Comparison of ENCODE assay signal across 8 cellular contexts in the genomic region with DNA sequence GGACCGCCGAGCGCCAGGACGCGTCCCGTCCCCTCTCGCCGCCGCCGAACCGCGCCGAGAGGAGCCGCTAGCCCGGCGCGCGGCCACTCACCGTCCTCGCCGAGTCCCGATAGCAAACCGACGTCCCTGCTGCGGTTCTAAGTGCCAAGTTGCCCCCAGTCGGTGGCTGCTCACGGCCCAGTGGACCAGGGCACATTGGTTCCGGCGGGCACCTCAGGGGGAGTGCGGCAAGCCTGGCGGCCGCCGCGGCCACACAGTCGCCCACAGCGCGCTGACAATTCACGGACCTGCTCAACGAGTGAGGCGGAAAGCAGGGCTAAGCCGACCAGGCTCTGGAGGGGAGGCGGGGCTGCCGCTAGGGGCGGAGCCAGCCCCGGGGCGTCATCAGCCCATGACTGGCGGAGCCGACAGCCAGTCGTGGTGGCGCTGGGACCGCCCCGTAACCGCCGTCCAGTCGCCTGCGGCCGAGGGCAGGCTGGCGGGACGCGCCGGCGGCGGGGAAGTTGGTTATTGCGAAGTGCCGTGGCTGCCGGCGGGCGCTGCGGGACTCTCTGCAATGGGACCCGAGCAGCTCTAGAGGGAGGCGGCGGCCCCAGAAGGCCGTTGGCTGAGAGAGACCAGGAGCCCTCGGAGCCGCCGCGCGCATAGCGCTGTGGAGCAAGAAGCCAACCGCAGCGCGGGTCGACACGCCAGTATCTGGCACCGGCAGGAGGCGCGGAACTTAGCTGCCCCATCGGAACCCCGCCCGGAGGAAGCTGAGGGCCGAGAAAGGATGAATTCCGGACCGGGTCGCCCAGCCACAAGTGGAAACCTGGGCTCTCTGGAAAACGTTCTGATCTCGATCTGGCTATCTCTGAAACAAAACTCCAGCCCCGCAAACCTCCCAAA. TPM values are rescaled to one million over a fixed set of nuclear protein-coding genes. Genes with fewer than 3 reads are reported as not detected.
A peak's percentile ranks its signal among the peaks of the same experiment; 100 is the strongest.
DNase-seq lines count a peak whose midpoint lies in the region; ATAC-seq and TF ChIP-seq lines count a peak whose summit lies in the region.

A gene with protein sequence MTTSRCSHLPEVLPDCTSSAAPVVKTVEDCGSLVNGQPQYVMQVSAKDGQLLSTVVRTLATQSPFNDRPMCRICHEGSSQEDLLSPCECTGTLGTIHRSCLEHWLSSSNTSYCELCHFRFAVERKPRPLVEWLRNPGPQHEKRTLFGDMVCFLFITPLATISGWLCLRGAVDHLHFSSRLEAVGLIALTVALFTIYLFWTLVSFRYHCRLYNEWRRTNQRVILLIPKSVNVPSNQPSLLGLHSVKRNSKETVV (minus strand): TSS at position 300 of the 888 bp plus-strand sequence. CDS start 112,387 bp downstream, outside the sequence.

- peak within 1 kb of the TSS; percentile 91 to 93 (median 92) for H3K4me3 Mint-ChIP-seq in nephron

- DNase-seq in ELR (ENCODE audit: low read depth) (peak; percentile 96), H4 (ENCODE audit: low spot score) (peak; percentile 91), LNCaP clone FGC (ENCODE audit: low read depth) (peak; percentile 87), RWPE2 (ENCODE audit: low spot score) (peak; percentile 95), fibroblast of the aortic adventitia (ENCODE audit: low read depth) (peak; percentile 93)
- DNase-seq in activated effector memory CD4-positive, alpha-beta T cell treated with anti-CD3 and anti-CD28 coated beads, Interleukin-2, amount 50 U/mL, for 16 hours: peak; percentile 98
- DNase-seq in stimulated activated naive CD8-positive, alpha-beta T cell treated with anti-CD3 and anti-CD28 coated beads, Interleukin-15, Interleukin-2, amounts not matched to agents 100 U/mL and 50 U/mL, for 24 hours: peak; percentile 95

- TF ChIP-seq CTCF in LNCaP clone FGC (IDR thresholded peaks at IDR 0.05; ENCODE audit: control insufficient read depth, extremely low read depth, insufficient read depth): peak; percentile 38
- TF ChIP-seq CTCF in RWPE2 (IDR thresholded peaks at IDR 0.05; ENCODE audit: poor library complexity, severe bottlenecking): peak; percentile 35
- peak; percentile 39 for TF ChIP-seq CTCF in fibroblast of the aortic adventitia (IDR thresholded peaks at IDR 0.05; ENCODE audit: insufficient read depth, low read length)
- TF ChIP-seq CTCF in nephron (IDR thresholded peaks at IDR 0.05; ENCODE audit: unreplicated experiment in 3 of 3): peak; percentile 15 to 37 (median 24)

- no peak within 1 kb of the TSS for H3K27ac ChIP-seq in RWPE2 (ENCODE audit: poor library complexity, severe bottlenecking)

- peaks cover 26% of the 10 kb centered on the region for H3K27me3 Mint-ChIP-seq in nephron (ENCODE audit: low read depth)

- no peaks in the 10 kb centered on the region for H3K9me3 ChIP-seq in RWPE2 (ENCODE audit: severe bottlenecking)

- no peaks in the 10 kb centered on the region for H3K9me3 Mint-ChIP-seq in nephron

- H3K27me3 ChIP-seq in RWPE2 (ENCODE audit: insufficient read depth, poor library complexity, severe bottlenecking): no peaks in the 10 kb centered on the region

- H3K4me3 ChIP-seq in LNCaP clone FGC (ENCODE audit: low read depth, low read length): peak within 1 kb of the TSS; percentile 84
- peak within 1 kb of the TSS; percentile 48 for H3K4me3 ChIP-seq in RWPE2 (ENCODE audit: severe bottlenecking)
- peak within 1 kb of the TSS; percentile 96 for H3K4me3 ChIP-seq in fibroblast of the aortic adventitia (ENCODE audit: low read depth, low read length)

- peaks cover 32% of the 10 kb centered on the region for H3K4me1 Mint-ChIP-seq in nephron

- H3K36me3 ChIP-seq in RWPE2 (ENCODE audit: low read depth): no peaks in the 10 kb centered on the region

- ATAC-seq in RWPE2 (ENCODE audit: low read depth): peak; percentile 96
- ATAC-seq in stimulated activated naive CD8-positive, alpha-beta T cell treated with anti-CD3 and anti-CD28 coated beads, Interleukin-15, Interleukin-2, amounts not matched to agents 100 U/mL and 50 U/mL, for 24 hours: peak; percentile 99

- H3K36me3 Mint-ChIP-seq in nephron (ENCODE audit: low read depth): no peaks in the 10 kb centered on the region

- no peaks in the 10 kb centered on the region for H3K4me1 ChIP-seq in RWPE2 (ENCODE audit: insufficient read depth, poor library complexity, severe bottlenecking)

- peak within 1 kb of the TSS; percentile 32 to 53 (median 48) for H3K27ac Mint-ChIP-seq in nephron

RNA-seq across cellular contexts. Expression of the gene that starts here (rescaled TPM):
- total RNA-seq in H4 (2014; rRNA removed; shearing (Covaris generic)): 0.21 and 1.0 TPM in 2 replicates
- 5.5 and 16.9 TPM in 2 replicates for total RNA-seq in fibroblast of the aortic adventitia (ENCODE audit: low replicate concordance)
